In the genomic region with DNA sequence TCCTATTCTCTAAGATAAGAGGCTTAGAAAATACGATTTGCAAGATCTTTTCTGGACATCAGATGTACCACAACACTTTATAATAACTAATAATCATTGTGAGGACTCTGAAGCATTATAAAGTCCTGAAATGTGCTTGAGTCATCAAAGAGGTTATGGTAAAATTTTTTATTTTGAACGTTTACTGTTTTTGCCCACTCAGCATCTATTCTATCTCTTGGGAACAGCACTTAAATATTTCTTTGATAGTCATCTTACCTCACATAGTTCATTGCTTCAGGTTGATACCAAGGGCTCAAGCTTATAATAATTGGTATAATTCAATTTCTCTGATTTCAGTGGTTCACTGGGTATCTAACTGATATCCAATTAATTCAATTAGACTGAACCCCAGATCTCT, we compare ENCODE assay signal across 21 cellular contexts.
DNase-seq lines count a peak whose midpoint lies in the region; ATAC-seq, FAIRE-seq and TF ChIP-seq lines count a peak whose summit lies in the region.
"Had no signal": no experiment of that assay in that cellular context is flagged by ENCODE, and none has a peak within 500 bp of the region (broad histone marks: within the 10 kb centered on the region; RNA-seq: fewer than 3 reads in every experiment).

No MANE protein-coding gene starts in this region.

- POLR2A ChIA-PET in HepG2 (lab: Yijun Ruan, JAX) (no interaction called here), H1 (lab: Charles Lee; ENCODE audit: partially characterized antibody) (no interaction called here)

- no TSS peak for BruUV-seq in HepG2 (replicated peaks; lab: Mats Ljungman, UMichigan)

- H2BK120ac ChIP-seq in H1 (replicated peaks; ENCODE audit: low read depth, low read length) = no peak overlapping the region

- in situ Hi-C loops in HepG2 (cut with HindIII; ENCODE audit: extremely low pct_ligation_motif_present, low pct_unique_long_range_greater_than_20kb) = no loop called here

- H3K14ac ChIP-seq in H1 (ENCODE audit: insufficient read length) = no peak overlapping the region

- H2AFZ ChIP-seq in HepG2 (ENCODE audit: low read length) (no peak overlapping the region), H1 (ENCODE audit: low read length) (no peak overlapping the region)

- H2AK5ac ChIP-seq in H1 (ENCODE audit: low read depth, low read length) = no peak overlapping the region

- no peak overlapping the region for H3K56ac ChIP-seq in H1 (replicated peaks; ENCODE audit: insufficient read length, low read depth, low read length)

- no peak overlapping the region for H4K91ac ChIP-seq in H1 (replicated peaks; ENCODE audit: insufficient read length, low read length)

- H3K23ac ChIP-seq in H1 (ENCODE audit: insufficient read length) = no peak overlapping the region

- H2BK15ac ChIP-seq in H1 (ENCODE audit: low read length) = no peak overlapping the region

- no peak for TF ChIP-seq CTCF in HepG2 (CRISPR knock-in tag; IDR thresholded peaks at IDR 0.05)
- no peak for TF ChIP-seq CTCF in right lobe of liver (IDR thresholded peaks at IDR 0.05)
- no peak for TF ChIP-seq CTCF in VCaP (conservative IDR thresholded peaks at IDR 0.05)
- no peak for TF ChIP-seq CTCF in H1 (IDR thresholded peaks at IDR 0.05; ENCODE audit: control extremely low read depth in 1 of 3, insufficient read depth in 1 of 3, low read depth in 1 of 3, low read length in 3 of 3)
- TF ChIP-seq CTCF in upper lobe of left lung (IDR thresholded peaks at IDR 0.05) = no peak

- intact Hi-C loops in HepG2 (cut with micrococcal nuclease; ENCODE audit: unreplicated experiment) (no loop called here), right lobe of liver (cut with DNase I) (no loop called here)

- H4K5ac ChIP-seq in H1 (ENCODE audit: insufficient read length, low read depth, low read length) = no peak overlapping the region

- H3K27ac ChIP-seq in HepG2 (ENCODE audit: extremely low read length, insufficient read depth, low read length) (no peak overlapping the region), right lobe of liver (no peak overlapping the region), VCaP (peak overlapping the region; percentile 18; the same call in 1 of the 2 replicates), H1 (ENCODE audit: low read depth, low read length) (no peak overlapping the region), upper lobe of left lung (no peak overlapping the region)
- H3K27ac ChIP-seq: 22Rv1, BLaER1 had no signal

- no peak for FAIRE-seq in HepG2 (lab: Jason Lieb, UNC)
- FAIRE-seq in H1 (lab: Jason Lieb, UNC) = no peak
- FAIRE-seq: D721Med, G401.6, GM12891, GM19239 had no signal

- H4K20me1 ChIP-seq in HepG2 (ENCODE audit: insufficient read depth, low read length) = no peaks in the 10 kb centered on the region
- H4K20me1 ChIP-seq in H1 (replicated peaks in 1 of 2; ENCODE audit: control insufficient read depth in 1 of 2, insufficient read depth in 2 of 2, low read length in 2 of 2) = no peaks in the 10 kb centered on the region
- H4K20me1 ChIP-seq: BLaER1 had no signal

- H2BK20ac ChIP-seq in H1 (ENCODE audit: low read length) = no peak overlapping the region

- no peak overlapping the region for H3K9ac ChIP-seq in HepG2 (ENCODE audit: insufficient read depth, low read depth, low read length)
- no peak overlapping the region for H3K9ac ChIP-seq in H1 (replicated peaks in 1 of 4; ENCODE audit: extremely low read depth in 1 of 4, low read depth in 3 of 4, low read length in 3 of 4)
- H3K9ac ChIP-seq: BLaER1 had no signal

- no peak overlapping the region for H3K4me2 ChIP-seq in HepG2 (ENCODE audit: low read depth, low read length)
- H3K4me2 ChIP-seq in H1 (ENCODE audit: insufficient read depth in 1 of 2, low read depth in 2 of 2, low read length in 2 of 2) = no peak overlapping the region
- H3K4me2 ChIP-seq: BLaER1 had no signal

- no peaks in the 10 kb centered on the region for H3K4me1 ChIP-seq in HepG2 (ENCODE audit: insufficient read depth, low read length)
- H3K4me1 ChIP-seq in right lobe of liver = no peaks in the 10 kb centered on the region
- H3K4me1 ChIP-seq in H1 (replicated peaks in 1 of 4; ENCODE audit: control insufficient read depth in 3 of 4, insufficient read depth in 4 of 4, low read length in 3 of 4) = no peaks in the 10 kb centered on the region
- H3K4me1 ChIP-seq in upper lobe of left lung = no peaks in the 10 kb centered on the region
- H3K4me1 ChIP-seq: BE2C, BLaER1, Caco-2 had no signal

- no peaks in the 10 kb centered on the region for H3K23me2 ChIP-seq in H1 (ENCODE audit: low read depth, low read length)

- no peak overlapping the region for H2BK5ac ChIP-seq in H1 (ENCODE audit: low read depth, low read length)

- H3K79me2 ChIP-seq in HepG2 (ENCODE audit: insufficient read depth, low read length) (no peaks in the 10 kb centered on the region), H1 (ENCODE audit: control insufficient read depth in 1 of 2, insufficient read depth in 2 of 2, low read length in 2 of 2) (no peaks in the 10 kb centered on the region)

- H3K18ac ChIP-seq in H1 (ENCODE audit: extremely low read depth, low read length) = no peak overlapping the region

- peaks cover 83% of the 10 kb centered on the region for H3K9me3 ChIP-seq in HepG2 (ENCODE audit: low read length)
- no peaks in the 10 kb centered on the region for H3K9me3 ChIP-seq in right lobe of liver
- no peaks in the 10 kb centered on the region for H3K9me3 ChIP-seq in H1 (ENCODE audit: insufficient read depth in 2 of 2, low read depth in 1 of 2, low read length in 1 of 2)
- H3K9me3 ChIP-seq in upper lobe of left lung = peaks cover 0 to 6% (median 0%) of the 10 kb centered on the region in 4 donors
- H3K9me3 ChIP-seq: BE2C, BLaER1, Caco-2 had no signal

- no peak overlapping the region for H3K4ac ChIP-seq in H1 (replicated peaks; ENCODE audit: insufficient read length, low read depth, low read length)

- H3K4me3 ChIP-seq in HepG2 (replicated peaks in 1 of 3; ENCODE audit: insufficient read depth in 1 of 3, low read depth in 2 of 3, low read length in 3 of 3) (no peak overlapping the region), right lobe of liver (no peak overlapping the region), H1 (ENCODE audit: extremely low read depth in 1 of 4, insufficient read depth in 2 of 4, low read depth in 3 of 4, low read length in 4 of 4) (no peak overlapping the region), upper lobe of left lung (no peak overlapping the region)
- H3K4me3 ChIP-seq: BLaER1 had no signal

- H4K8ac ChIP-seq in H1 (ENCODE audit: extremely low read depth, insufficient read depth, low read length) = no peak overlapping the region

- ATAC-seq in HepG2 (no peak), right lobe of liver (no peak), upper lobe of left lung (ENCODE audit: low FRiP score in 2 of 2) (no peak)

- 1% methylated on average over 2 of the region's 2 CpGs for WGBS in HepG2 (ENCODE audit: low lambda C conversion rate)
- WGBS in right lobe of liver (ENCODE audit: insufficient coverage, low coverage, low lambda C conversion rate, missing lambda C conversion rate) = 8% methylated on average over 2 of the region's 2 CpGs
- WGBS in H1 (ENCODE audit: extremely low coverage in 1 of 2, insufficient coverage in 1 of 2, insufficient read length in 1 of 2, insufficient replicate concordance in 2 of 2, low coverage in 1 of 2, low lambda C conversion rate in 2 of 2, missing lambda C conversion rate in 1 of 2), 2 experiments = 75% methylated on average over 2 of the region's 2 CpGs; no CpG with 5 or more reads in 1 of the 2 experiments
- 0 to 35% methylated on average over 2 of the region's 2 CpGs for WGBS in upper lobe of left lung, 2 donors

- TF ChIP-seq RAD21 in HepG2 (CRISPR knock-in tag; IDR thresholded peaks at IDR 0.05) = no peak
- no peak for TF ChIP-seq RAD21 in H1 (IDR thresholded peaks at IDR 0.05 in 1 of 2, conservative IDR thresholded peaks at IDR 0.05 in 1 of 2; ENCODE audit: low read depth in 2 of 2, low read length in 2 of 2)

- H3K79me1 ChIP-seq in H1 (ENCODE audit: low read depth, low read length) = no peaks in the 10 kb centered on the region

- H2BK12ac ChIP-seq in H1 (ENCODE audit: low read depth, low read length) = no peak overlapping the region

- H3K27me3 ChIP-seq in HepG2 (ENCODE audit: control insufficient read depth in 1 of 2, insufficient read depth in 2 of 2, low read length in 2 of 2) (no peaks in the 10 kb centered on the region), right lobe of liver (no peaks in the 10 kb centered on the region), H1 (replicated peaks in 1 of 4; ENCODE audit: control insufficient read depth in 3 of 4, extremely low read depth in 1 of 4, insufficient read depth in 3 of 4, low read length in 3 of 4) (no peaks in the 10 kb centered on the region), upper lobe of left lung (no peaks in the 10 kb centered on the region)
- H3K27me3 ChIP-seq: BE2C, BLaER1 had no signal

- TF ChIP-seq EP300 in HepG2 (IDR thresholded peaks at IDR 0.05; ENCODE audit: low read depth in 2 of 2, low read length in 2 of 2) (no peak), HepG2 (CRISPR knock-in tag; IDR thresholded peaks at IDR 0.05; ENCODE audit: borderline replicate concordance) (no peak), H1 (IDR thresholded peaks at IDR 0.05; ENCODE audit: borderline replicate concordance in 1 of 2, low read depth in 2 of 2, low read length in 2 of 2) (no peak), upper lobe of left lung (IDR thresholded peaks at IDR 0.05) (no peak)

- no peak for TF ChIP-seq POLR2A in HepG2 (IDR thresholded peaks at IDR 0.05; ENCODE audit: insufficient read depth in 1 of 2, low read depth in 2 of 2, low read length in 2 of 2)
- no peak for TF ChIP-seq POLR2A in right lobe of liver (IDR thresholded peaks at IDR 0.05)
- no peak for TF ChIP-seq POLR2A in H1 (IDR thresholded peaks at IDR 0.05; ENCODE audit: control extremely low read depth in 1 of 2, low read depth in 2 of 2, low read length in 2 of 2)
- TF ChIP-seq POLR2A in upper lobe of left lung (IDR thresholded peaks at IDR 0.05) = no peak

- CTCF ChIA-PET in HepG2 (lab: Yijun Ruan, JAX; ENCODE audit: low intra/inter-chr PET ratio, low total read pairs) (no interaction called here), H1 (lab: Charles Lee; ENCODE audit: partially characterized antibody) (no interaction called here)

- no peaks in the 10 kb centered on the region for H3K36me3 ChIP-seq in HepG2 (replicated peaks in 1 of 2; ENCODE audit: control insufficient read depth in 1 of 2, insufficient read depth in 2 of 2, low read length in 2 of 2)
- no peaks in the 10 kb centered on the region for H3K36me3 ChIP-seq in right lobe of liver
- H3K36me3 ChIP-seq in H1 (ENCODE audit: control insufficient read depth in 2 of 4, insufficient read depth in 4 of 4, low read length in 3 of 4) = no peaks in the 10 kb centered on the region
- H3K36me3 ChIP-seq in upper lobe of left lung = no peaks in the 10 kb centered on the region
- H3K36me3 ChIP-seq: BE2C, BLaER1 had no signal

- DNase-seq in HepG2 (ENCODE audit: low spot score) (no peak), right lobe of liver (no peak), H1 (ENCODE audit: low read depth in 1 of 2, low spot score in 2 of 2) (no peak), upper lobe of left lung (no peak), activated T-cell treated with anti-CD3 and anti-CD28 coated beads for 4 hours (no peak)
- DNase-seq: ACHN; BE2C; C1 segment of cervical spinal cord; Caco-2; Calu3; CD4-positive, alpha-beta memory T cell; CD4-positive, CD25-positive, alpha-beta regulatory T cell; DMS79 treated with DMSO at 0.1 percent for 48 hours; GF-D8 had no signal

TF ChIP-seq in HepG2, 621 proteins besides CTCF, POLR2A, EP300 and RAD21 (continues in another document):
- peak; percentile 82 for TF ChIP-seq MAFF (IDR thresholded peaks at IDR 0.05; ENCODE audit: low read depth, low read length)

Comparison
In these comparisons a context has a peak if more than half of its experiments do, and no peak if none do; other contexts are left out.
1. Of the 41 proteins assayed by ChIP-seq in both HepG2 and H1: peak only in HepG2: none; only in H1: none; in both: MAFK; in neither: 40.